ENCODE assay signal across 7 cellular contexts in genomic region chr4:10456270-10457254, GRCh38. TPM values are rescaled to one million over a fixed set of nuclear protein-coding genes. Genes with fewer than 3 reads are reported as not detected.
DNase-seq lines count a peak whose midpoint lies in the region; ATAC-seq and TF ChIP-seq lines count a peak whose summit lies in the region.

No MANE protein-coding gene starts in this region.

- intact Hi-C loops in activated T-helper 1 cell treated with anti-CD3 and anti-CD28 coated beads, Interleukin-12 subunit alpha, Interleukin-12 subunit beta, Interleukin-2, Interleukin-4 antibody, amounts not matched to agents 30 ng/mL and 10 ng/mL and 1 ng/mL, durations not matched to agents 14 hours and 24 hours and 36 hours (cut with micrococcal nuclease), result loop anchor here (1.0 to 10.0 kb wide), 6 partner anchors 201 to 498 kb away; no protein-coding TSS in a partner anchor

- H3K27ac Mint-ChIP-seq in activated T-helper 1 cell treated with anti-CD3 and anti-CD28 coated beads, Interleukin-12 subunit alpha, Interleukin-12 subunit beta, Interleukin-2, Interleukin-4 antibody, amounts not matched to agents 30 ng/mL and 10 ng/mL and 1 ng/mL, durations not matched to agents 14 hours and 24 hours and 36 hours, result peak overlapping the region; percentile 94

- H3K4me3 Mint-ChIP-seq in activated T-helper 1 cell treated with anti-CD3 and anti-CD28 coated beads, Interleukin-12 subunit alpha, Interleukin-12 subunit beta, Interleukin-2, Interleukin-4 antibody, amounts not matched to agents 30 ng/mL and 10 ng/mL and 1 ng/mL, durations not matched to agents 14 hours and 24 hours and 36 hours, result peak overlapping the region; percentile 94

- peak; percentile 64 for ATAC-seq in HG02759 (IDR thresholded peaks at IDR 0.05; ENCODE audit: unreplicated experiment)

- peak; percentile 24 for TF ChIP-seq POLR2A in GM18526 (IDR thresholded peaks at IDR 0.05; ENCODE audit: extremely low read depth, insufficient read length)

- H3K9me3 ChIP-seq in neutrophil, result no peaks in the 10 kb centered on the region

- H3K27me3 Mint-ChIP-seq in activated T-helper 1 cell treated with anti-CD3 and anti-CD28 coated beads, Interleukin-12 subunit alpha, Interleukin-12 subunit beta, Interleukin-2, Interleukin-4 antibody, amounts not matched to agents 30 ng/mL and 10 ng/mL and 1 ng/mL, durations not matched to agents 14 hours and 24 hours and 36 hours (ENCODE audit: insufficient read depth), result peaks cover 10% of the 10 kb centered on the region

- H3K4me1 Mint-ChIP-seq in activated T-helper 1 cell treated with anti-CD3 and anti-CD28 coated beads, Interleukin-12 subunit alpha, Interleukin-12 subunit beta, Interleukin-2, Interleukin-4 antibody, amounts not matched to agents 30 ng/mL and 10 ng/mL and 1 ng/mL, durations not matched to agents 14 hours and 24 hours and 36 hours (ENCODE audit: low read depth), result peaks cover 58% of the 10 kb centered on the region

- peaks cover 47% of the 10 kb centered on the region for H3K27me3 ChIP-seq in neutrophil

- WGBS in urinary bladder, result 6% methylated on average over 106 of the region's 106 CpGs

- peaks cover 47% of the 10 kb centered on the region for H3K36me3 Mint-ChIP-seq in activated T-helper 1 cell treated with anti-CD3 and anti-CD28 coated beads, Interleukin-12 subunit alpha, Interleukin-12 subunit beta, Interleukin-2, Interleukin-4 antibody, amounts not matched to agents 30 ng/mL and 10 ng/mL and 1 ng/mL, durations not matched to agents 14 hours and 24 hours and 36 hours (ENCODE audit: low read depth)

- DNase-seq in NCI-H526 treated with DMSO at 0.1 percent for 48 hours (lab: John Stamatoyannopoulos, UW) (peak; percentile 35), fibroblast of peridontal ligament (ENCODE audit: extremely low read depth) (peak; percentile 43)
- peak; percentile 58 for DNase-seq in activated T-helper 1 cell treated with anti-CD3 and anti-CD28 coated beads, Interleukin-12 subunit alpha, Interleukin-12 subunit beta, Interleukin-2, Interleukin-4 antibody, amounts not matched to agents 30 ng/mL and 10 ng/mL and 1 ng/mL, durations not matched to agents 14 hours and 24 hours and 36 hours (ENCODE audit: low spot score)

- peaks cover 7% of the 10 kb centered on the region for H3K9me3 Mint-ChIP-seq in activated T-helper 1 cell treated with anti-CD3 and anti-CD28 coated beads, Interleukin-12 subunit alpha, Interleukin-12 subunit beta, Interleukin-2, Interleukin-4 antibody, amounts not matched to agents 30 ng/mL and 10 ng/mL and 1 ng/mL, durations not matched to agents 14 hours and 24 hours and 36 hours

- H3K36me3 ChIP-seq in neutrophil (peaks cover 22% of the 10 kb centered on the region), urinary bladder (ENCODE audit: insufficient read depth) (peaks cover 2% of the 10 kb centered on the region)

- TF ChIP-seq CTCF in neutrophil (IDR thresholded peaks at IDR 0.05), result no peak

- H3K4me1 ChIP-seq in neutrophil (ENCODE audit: control insufficient read depth in 1 of 2, insufficient read depth in 1 of 2, low read depth in 1 of 2, low read length in 1 of 2) (peaks cover 19 to 20% of the 10 kb centered on the region in 2 experiments), urinary bladder (ENCODE audit: insufficient read depth) (no peaks in the 10 kb centered on the region)

- H3K4me3 ChIP-seq in neutrophil (ENCODE audit: low read depth in 1 of 2, low read length in 1 of 2) (peak overlapping the region; percentile 72 to 74), urinary bladder (ENCODE audit: low read depth, low read length) (peak overlapping the region; percentile 88)

- H3K27ac ChIP-seq in neutrophil, result peak overlapping the region; percentile 77
- H3K27ac ChIP-seq in urinary bladder (ENCODE audit: low read depth), result peak overlapping the region; percentile 40

RNA-seq across cellular contexts. Expression of gene ZNF518B, which starts 0.7 kb away (rescaled TPM):
- total RNA-seq in activated T-helper 1 cell treated with anti-CD3 and anti-CD28 coated beads, Interleukin-12 subunit alpha, Interleukin-12 subunit beta, Interleukin-2, Interleukin-4 antibody, amounts not matched to agents 30 ng/mL and 10 ng/mL and 1 ng/mL, durations not matched to agents 14 hours and 24 hours and 36 hours, result 22.8 TPM in 2 replicates
- 50.4 TPM for total RNA-seq in urinary bladder
- polyA plus RNA-seq in urinary bladder, result 14.4 TPM

Comparison
In these comparisons a context has a peak if more than half of its experiments do, and no peak if none do; other contexts are left out.
1. Peak in every context shown above with its lines: DNase-seq, ATAC-seq, H3K4me3 ChIP-seq and H3K27ac ChIP-seq.